In genomic region chr11:7576671-7577225, GRCh38 we compare ENCODE assay signal across 10 cellular contexts.
A peak's percentile ranks its signal among the peaks of the same experiment; 100 is the strongest.
DNase-seq lines count a peak whose midpoint lies in the region; ATAC-seq, FAIRE-seq and TF ChIP-seq lines count a peak whose summit lies in the region.
"Had no signal": no experiment of that assay in that cellular context is flagged by ENCODE, and none has a peak within 500 bp of the region (broad histone marks: within the 10 kb centered on the region; RNA-seq: fewer than 3 reads in every experiment).

No MANE protein-coding gene starts in this region.

- TF ChIP-seq CTCF in GM23338 (conservative IDR thresholded peaks at IDR 0.05; ENCODE audit: low read depth in 2 of 2) = no peak
- TF ChIP-seq CTCF in chondrocyte (IDR thresholded peaks at IDR 0.05) = no peak
- TF ChIP-seq CTCF in HepG2 (CRISPR knock-in tag; IDR thresholded peaks at IDR 0.05) = no peak
- no peak for TF ChIP-seq CTCF in spleen (IDR thresholded peaks at IDR 0.05 in 8 of 11, conservative IDR thresholded peaks at IDR 0.05 in 3 of 11)

- H3K4me1 Mint-ChIP-seq in GM23338 (peaks cover 79% of the 10 kb centered on the region), chondrocyte (ENCODE audit: low read depth) (peaks cover 98% of the 10 kb centered on the region)

- BruUV-seq in HepG2 (replicated peaks; lab: Mats Ljungman, UMichigan) = no TSS peak

- H3K4me1 ChIP-seq in GM23338 (ENCODE audit: insufficient read depth) (peaks cover 76% of the 10 kb centered on the region), HepG2 (ENCODE audit: insufficient read depth, low read length) (peaks cover 84% of the 10 kb centered on the region), spleen (peaks cover 29 to 84% (median 48%) of the 10 kb centered on the region in 6 donors)

- TF ChIP-seq EP300 in HepG2 (IDR thresholded peaks at IDR 0.05; ENCODE audit: low read depth in 2 of 2, low read length in 2 of 2) (no peak), HepG2 (CRISPR knock-in tag; IDR thresholded peaks at IDR 0.05; ENCODE audit: borderline replicate concordance) (no peak)

- H3K9me3 Mint-ChIP-seq in GM23338 = no peaks in the 10 kb centered on the region
- no peaks in the 10 kb centered on the region for H3K9me3 Mint-ChIP-seq in chondrocyte (ENCODE audit: low read depth)

- peak; percentile 19 for DNase-seq in GM23338 (ENCODE audit: low spot score)
- no peak for DNase-seq in chondrocyte (ENCODE audit: low spot score)
- DNase-seq in HepG2 (ENCODE audit: low spot score) = no peak
- DNase-seq in spleen = no peak
- no peak for DNase-seq in NCI-H2029 treated with DMSO at 0.1 percent for 48 hours (lab: John Stamatoyannopoulos, UW)
- no peak for DNase-seq in stimulated activated naive CD4-positive, alpha-beta T cell treated with Interleukin-2 at 50 U/mL for 16 hours (lab: John Stamatoyannopoulos, UW)
- DNase-seq in Kasumi-1 (lab: John Stamatoyannopoulos, UW) = no peak
- DNase-seq: NCI-H2227 treated with DMSO at 0.1 percent for 48 hours had no signal

- no peaks in the 10 kb centered on the region for H3K27me3 ChIP-seq in GM23338 (ENCODE audit: insufficient read depth)
- no peaks in the 10 kb centered on the region for H3K27me3 ChIP-seq in HepG2 (ENCODE audit: control insufficient read depth in 1 of 2, insufficient read depth in 2 of 2, low read length in 2 of 2)
- peaks cover 0 to 87% (median 22%) of the 10 kb centered on the region in 7 donors for H3K27me3 ChIP-seq in spleen (replicated peaks in 1 of 7)

- no peak for FAIRE-seq in HepG2 (lab: Jason Lieb, UNC)

- H3K4me3 ChIP-seq in GM23338 (0 out of 2 replicates have a peak overlapping the region, but pooled peaks have one; percentile 25), HepG2 (replicated peaks in 1 of 3; ENCODE audit: insufficient read depth in 1 of 3, low read depth in 2 of 3, low read length in 3 of 3) (peak overlapping the region in 1 of 3 experiments; percentile 73; a peak in 2 of 6 replicates), spleen (no peak overlapping the region)

- in situ Hi-C loops in HepG2 (cut with HindIII; ENCODE audit: extremely low pct_ligation_motif_present, low pct_unique_long_range_greater_than_20kb) = no loop called here

- H3K79me2 ChIP-seq in GM23338 (replicated peaks; ENCODE audit: insufficient read depth) = no peaks in the 10 kb centered on the region
- peaks cover 41% of the 10 kb centered on the region for H3K79me2 ChIP-seq in HepG2 (ENCODE audit: insufficient read depth, low read length)

- H3K9me3 ChIP-seq in HepG2 (ENCODE audit: low read length) (no peaks in the 10 kb centered on the region), spleen (no peaks in the 10 kb centered on the region)

- H3K27ac ChIP-seq in GM23338 (ENCODE audit: low read depth) (peak overlapping the region; percentile 93), HepG2 (ENCODE audit: extremely low read length, insufficient read depth, low read length) (peak overlapping the region; percentile 51), spleen (peak overlapping the region in 7 of 8 donors; percentile 51 to 78 (median 69))

- intact Hi-C loops in HepG2 (cut with micrococcal nuclease; ENCODE audit: unreplicated experiment) = no loop called here
- intact Hi-C loops in spleen (cut with DNase I; ENCODE audit: low total_unique reads) = no loop called here

- peak overlapping the region; percentile 26; the same call in 1 of the 3 replicates for H3K4me3 Mint-ChIP-seq in GM23338
- peak overlapping the region; percentile 88 for H3K4me3 Mint-ChIP-seq in chondrocyte (ENCODE audit: unreplicated experiment)

- POLR2A ChIA-PET in HepG2 (lab: Yijun Ruan, JAX) = interaction anchor here (0.9 to 6.0 kb wide), 2 partner anchors 26 to 92 kb away, joined by 3 to 115 read pairs; partner anchors contain the start of gene OLFML1

- H3K36me3 ChIP-seq in GM23338 (ENCODE audit: insufficient read depth) (no peaks in the 10 kb centered on the region), HepG2 (replicated peaks in 1 of 2; ENCODE audit: control insufficient read depth in 1 of 2, insufficient read depth in 2 of 2, low read length in 2 of 2) (peaks cover 2 to 3% of the 10 kb centered on the region in 2 experiments; a peak in 1 of 5 replicates), spleen (no peaks in the 10 kb centered on the region)

- H3K27me3 Mint-ChIP-seq in GM23338 (ENCODE audit: insufficient read depth, low read depth, poor library complexity) = peaks cover 18% of the 10 kb centered on the region
- no peaks in the 10 kb centered on the region for H3K27me3 Mint-ChIP-seq in chondrocyte (ENCODE audit: low read depth)

- no peak overlapping the region for H2AFZ ChIP-seq in GM23338
- no peak overlapping the region for H2AFZ ChIP-seq in HepG2 (ENCODE audit: low read length)

- TF ChIP-seq POLR2A in HepG2 (IDR thresholded peaks at IDR 0.05; ENCODE audit: insufficient read depth in 1 of 2, low read depth in 2 of 2, low read length in 2 of 2) = no peak
- TF ChIP-seq POLR2A in spleen (IDR thresholded peaks at IDR 0.05) = no peak

- CTCF ChIA-PET in HepG2 (lab: Yijun Ruan, JAX; ENCODE audit: low intra/inter-chr PET ratio, low total read pairs) = no interaction called here

- H3K36me3 Mint-ChIP-seq in GM23338 (ENCODE audit: low read depth) = no peaks in the 10 kb centered on the region
- H3K36me3 Mint-ChIP-seq in chondrocyte (ENCODE audit: low read depth) = no peaks in the 10 kb centered on the region

- no peak for TF ChIP-seq RAD21 in HepG2 (CRISPR knock-in tag; IDR thresholded peaks at IDR 0.05)

- H3K9ac ChIP-seq in HepG2 (ENCODE audit: insufficient read depth, low read depth, low read length) = peak overlapping the region; percentile 69

- 96% methylated on average over 9 of the region's 12 CpGs for WGBS in HepG2 (ENCODE audit: low lambda C conversion rate)
- WGBS in spleen, 5 donors = 34 to 47% (median 46%) methylated on average over 8 to 12 of the region's 12 CpGs

- ATAC-seq in GM23338 = no peak
- ATAC-seq in HepG2 = no peak
- no peak for ATAC-seq in GM19455 (IDR thresholded peaks at IDR 0.05; ENCODE audit: unreplicated experiment)
- ATAC-seq: esophagus mucosa had no signal

- 0 out of 2 replicates have a peak, but pooled peaks cover 6% of the 10 kb centered on the region for H3F3A ChIP-seq in GM23338 (replicated peaks; ENCODE audit: low read depth)

- 0 out of 2 replicates have a peak, but pooled peaks cover 3% of the 10 kb centered on the region for H3K9me2 ChIP-seq in GM23338 (ENCODE audit: insufficient read depth)

- H4K20me1 ChIP-seq in GM23338 (replicated peaks; ENCODE audit: insufficient read depth) = no peaks in the 10 kb centered on the region
- no peaks in the 10 kb centered on the region for H4K20me1 ChIP-seq in HepG2 (ENCODE audit: insufficient read depth, low read length)

- H3K4me2 ChIP-seq in GM23338 (peak overlapping the region; percentile 73), HepG2 (ENCODE audit: low read depth, low read length) (peak overlapping the region; percentile 92)

- H3K27ac Mint-ChIP-seq in GM23338 (peak overlapping the region; percentile 94), chondrocyte (ENCODE audit: unreplicated experiment) (peak overlapping the region; percentile 99)

TF ChIP-seq in GM23338, 12 proteins besides CTCF, POLR2A, EP300 and RAD21 (continues in another document):
- TF ChIP-seq EZH2phosphoT487 (IDR thresholded peaks at IDR 0.05; ENCODE audit: unreplicated experiment) (no peak), ZNF331 (CRISPR knock-in tag; IDR thresholded peaks at IDR 0.05; ENCODE audit: low read depth) (no peak), ZNF114 (CRISPR knock-in tag; IDR thresholded peaks at IDR 0.05) (no peak), JUNB (IDR thresholded peaks at IDR 0.05; ENCODE audit: unreplicated experiment) (no peak)

TF ChIP-seq in HepG2, 621 proteins besides CTCF, POLR2A, EP300 and RAD21:
- TF ChIP-seq RBM39 (IDR thresholded peaks at IDR 0.05; ENCODE audit: low read depth, low read length, poor library complexity, severe bottlenecking) (no peak), ZBTB7B (CRISPR knock-in tag; IDR thresholded peaks at IDR 0.05) (0 out of 2 replicates have a peak, but pooled peaks have one; percentile 2)
